In the genomic region with DNA sequence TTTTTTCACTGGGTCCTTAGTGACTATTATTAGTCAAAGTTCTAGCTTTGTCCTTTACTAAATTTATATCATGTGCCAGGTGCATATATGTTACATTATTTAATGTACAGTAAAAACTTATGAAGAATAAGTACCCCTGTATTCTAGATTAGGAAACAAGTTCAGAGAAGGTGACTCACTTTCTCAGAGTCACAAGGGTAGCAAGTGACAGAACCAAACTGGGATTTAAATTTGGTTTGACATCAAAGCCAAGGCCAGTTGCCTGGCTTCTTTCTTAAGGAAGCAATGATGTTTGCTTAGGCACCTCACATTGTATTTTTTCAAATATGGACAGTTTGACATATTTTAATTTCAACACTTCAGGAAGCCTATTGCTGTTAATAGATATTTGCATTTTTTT, we compare ENCODE assay signal across 12 cellular contexts.
DNase-seq lines count a peak whose midpoint lies in the region; ATAC-seq and TF ChIP-seq lines count a peak whose summit lies in the region.
"Had no signal": no experiment of that assay in that cellular context is flagged by ENCODE, and none has a peak within 500 bp of the region (broad histone marks: within the 10 kb centered on the region; RNA-seq: fewer than 3 reads in every experiment).

No MANE protein-coding gene starts in this region.

- H3K4me3 Mint-ChIP-seq in T-helper 1 cell treated with Interleukin-12 subunit alpha and Interleukin-12 subunit beta and Interleukin-4 antibody, amounts not matched to agents 30 μg/mL and 1 μg/mL, for 36 hours, result peak overlapping the region; percentile 98
- peak overlapping the region; percentile 99 for H3K4me3 Mint-ChIP-seq in nephron progenitor cell

- no peaks in the 10 kb centered on the region for H3K27me3 ChIP-seq in MM.1S (replicated peaks; ENCODE audit: insufficient read depth, low read length)
- H3K27me3 ChIP-seq in adipocyte (replicated peaks; ENCODE audit: control insufficient read depth, insufficient read depth, low read length), result no peaks in the 10 kb centered on the region
- H3K27me3 ChIP-seq: left lung, upper lobe of left lung had no signal

- H3K4me3 ChIP-seq in MM.1S (ENCODE audit: low read length), result no peak overlapping the region
- H3K4me3 ChIP-seq in adipocyte (ENCODE audit: low read length), result peak overlapping the region; percentile 94
- H3K4me3 ChIP-seq: left lung, upper lobe of left lung had no signal

- peak overlapping the region; percentile 88; the same call in 1 of the 2 replicates for H3K4me2 ChIP-seq in MM.1S (ENCODE audit: low read depth, low read length)

- peaks cover 45% of the 10 kb centered on the region for H3K36me3 Mint-ChIP-seq in T-helper 1 cell treated with Interleukin-12 subunit alpha and Interleukin-12 subunit beta and Interleukin-4 antibody, amounts not matched to agents 30 μg/mL and 1 μg/mL, for 36 hours (ENCODE audit: low read depth)
- H3K36me3 Mint-ChIP-seq in nephron progenitor cell (ENCODE audit: low read depth), result peaks cover 50% of the 10 kb centered on the region

- no peak for ATAC-seq in HG02970 (IDR thresholded peaks at IDR 0.05; ENCODE audit: low FRiP score, unreplicated experiment)
- ATAC-seq: left lung had no signal

- peaks cover 32% of the 10 kb centered on the region for H3K4me1 Mint-ChIP-seq in T-helper 1 cell treated with Interleukin-12 subunit alpha and Interleukin-12 subunit beta and Interleukin-4 antibody, amounts not matched to agents 30 μg/mL and 1 μg/mL, for 36 hours (ENCODE audit: low read depth)
- peaks cover 35% of the 10 kb centered on the region for H3K4me1 Mint-ChIP-seq in nephron progenitor cell

- H3K27ac Mint-ChIP-seq in T-helper 1 cell treated with Interleukin-12 subunit alpha and Interleukin-12 subunit beta and Interleukin-4 antibody, amounts not matched to agents 30 μg/mL and 1 μg/mL, for 36 hours, result no peak overlapping the region
- no peak overlapping the region for H3K27ac Mint-ChIP-seq in nephron progenitor cell

- H3K4me1 ChIP-seq in MM.1S (ENCODE audit: low read length), result peaks cover 15% of the 10 kb centered on the region
- peaks cover 37% of the 10 kb centered on the region for H3K4me1 ChIP-seq in adipocyte (ENCODE audit: control insufficient read depth, insufficient read depth, low read length)

- no peaks in the 10 kb centered on the region for H4K20me1 ChIP-seq in MM.1S (ENCODE audit: insufficient read depth, low read length)

- H3K27ac ChIP-seq in MM.1S (ENCODE audit: low read length), result no peak overlapping the region
- H3K27ac ChIP-seq: left lung, upper lobe of left lung had no signal

- H3K27me3 Mint-ChIP-seq in T-helper 1 cell treated with Interleukin-12 subunit alpha and Interleukin-12 subunit beta and Interleukin-4 antibody, amounts not matched to agents 30 μg/mL and 1 μg/mL, for 36 hours (ENCODE audit: low read depth), result no peaks in the 10 kb centered on the region
- H3K27me3 Mint-ChIP-seq in nephron progenitor cell (ENCODE audit: low read depth, poor library complexity), result no peaks in the 10 kb centered on the region

- H2AFZ ChIP-seq in MM.1S (ENCODE audit: low read length), result no peak overlapping the region

- no peaks in the 10 kb centered on the region for H3K9me3 Mint-ChIP-seq in T-helper 1 cell treated with Interleukin-12 subunit alpha and Interleukin-12 subunit beta and Interleukin-4 antibody, amounts not matched to agents 30 μg/mL and 1 μg/mL, for 36 hours
- H3K9me3 Mint-ChIP-seq in nephron progenitor cell, result no peaks in the 10 kb centered on the region

- peaks cover 62% of the 10 kb centered on the region for H3K79me2 ChIP-seq in MM.1S (ENCODE audit: low read length)

- no peak for DNase-seq in T-helper 1 cell
- no peak for DNase-seq in MM.1S
- DNase-seq in adipocyte (ENCODE audit: low read depth), result peak; percentile 25
- DNase-seq in nephron progenitor cell, result no peak
- no peak for DNase-seq in NCI-H526 (lab: John Stamatoyannopoulos, UW)
- DNase-seq in AG08396 (ENCODE audit: low spot score), result no peak
- DNase-seq: KBM-7, left lung, NCI-H524, upper lobe of left lung had no signal

- H3F3A ChIP-seq in MM.1S (ENCODE audit: insufficient read depth, low read length), result peaks cover 5% of the 10 kb centered on the region; the same call in 1 of the 2 replicates

- no peak overlapping the region for H3K9ac ChIP-seq in MM.1S (ENCODE audit: low read length)
- no peak overlapping the region for H3K9ac ChIP-seq in adipocyte (ENCODE audit: low read length)

- H3K36me3 ChIP-seq in MM.1S (replicated peaks; ENCODE audit: insufficient read depth, low read length) (peaks cover 18% of the 10 kb centered on the region), adipocyte (ENCODE audit: control insufficient read depth, insufficient read depth, low read length, severe bottlenecking) (peaks cover 44% of the 10 kb centered on the region)

- H3K9me3 ChIP-seq in MM.1S (replicated peaks; ENCODE audit: insufficient read depth, low read length) (no peaks in the 10 kb centered on the region), adipocyte (ENCODE audit: control insufficient read depth, low read length) (no peaks in the 10 kb centered on the region)
- H3K9me3 ChIP-seq: left lung, upper lobe of left lung had no signal

- H3K9me2 ChIP-seq in MM.1S (replicated peaks; ENCODE audit: insufficient read depth, low read length), result no peaks in the 10 kb centered on the region

- no peak for TF ChIP-seq CTCF in MM.1S (IDR thresholded peaks at IDR 0.05; ENCODE audit: low read length)
- no peak for TF ChIP-seq CTCF in nephron progenitor cell (IDR thresholded peaks at IDR 0.05)
